In the genomic region with DNA sequence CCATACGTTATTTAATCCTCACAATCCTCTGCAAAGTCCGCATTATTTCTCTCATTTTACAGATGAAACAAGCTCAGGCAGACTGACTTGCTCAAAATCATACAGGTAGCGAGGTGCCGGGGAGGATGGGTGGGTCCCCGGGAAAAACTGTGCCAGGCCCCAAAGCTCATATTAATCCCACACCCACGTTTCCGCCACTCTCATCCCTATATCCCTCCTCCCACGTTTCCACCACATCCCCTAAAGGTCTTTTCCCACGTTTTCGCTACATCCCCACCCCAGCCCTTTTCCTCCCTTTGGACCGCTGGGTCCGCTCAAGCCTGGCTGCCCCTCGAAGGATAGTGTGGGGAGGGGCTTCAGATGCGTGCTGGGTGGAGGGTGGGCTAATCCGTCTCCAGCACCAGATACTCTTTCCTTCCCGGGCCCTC, we compare ENCODE assay signal across 1 cellular context.
TF ChIP-seq lines count a peak whose summit lies in the region.

No MANE protein-coding gene starts in this region.

TF ChIP-seq in GM23338, 12 proteins besides CTCF, POLR2A, EP300 and RAD21 (continued from another document):
- TF ChIP-seq REST (IDR thresholded peaks at IDR 0.05; ENCODE audit: unreplicated experiment), result no peak
- TF ChIP-seq EZH2phosphoT487 (IDR thresholded peaks at IDR 0.05; ENCODE audit: unreplicated experiment), result no peak
